In genomic region chrX:30282527-30282926, GRCh38 we compare ENCODE assay signal across 29 cellular contexts. TPM values are rescaled to one million over a fixed set of nuclear protein-coding genes. Genes with fewer than 3 reads are reported as not detected.
DNase-seq lines count a peak whose midpoint lies in the region; ATAC-seq and TF ChIP-seq lines count a peak whose summit lies in the region.
"Had no signal": no experiment of that assay in that cellular context is flagged by ENCODE, and none has a peak within 500 bp of the region (broad histone marks: within the 10 kb centered on the region; RNA-seq: fewer than 3 reads in every experiment).

No MANE protein-coding gene starts in this region.

- BruUV-seq in PC-9 (replicated peaks; lab: Mats Ljungman, UMichigan), result no TSS peak

- intact Hi-C loops in PC-9 (cut with micrococcal nuclease; ENCODE audit: unreplicated experiment), result no loop called here
- intact Hi-C loops in cardiac septum (cut with DNase I), result no loop called here

- H3K36me3 ChIP-seq in PC-9 (ENCODE audit: low read depth), result peaks cover 5% of the 10 kb centered on the region; the same call in 1 of the 2 replicates
- H3K36me3 ChIP-seq in mesodermal cell (ENCODE audit: control insufficient read depth, insufficient read depth, low read length), result no peaks in the 10 kb centered on the region
- H3K36me3 ChIP-seq: BLaER1 treated with 17β-estradiol and CSF1 and Interleukin-3, amounts not matched to agents 10 nM and 100 nM; SJCRH30; suprapubic skin had no signal

- peaks cover 28% of the 10 kb centered on the region for H3K4me1 ChIP-seq in PC-9 (replicated peaks; ENCODE audit: insufficient read depth)
- peaks cover 9% of the 10 kb centered on the region for H3K4me1 ChIP-seq in mesodermal cell (ENCODE audit: control insufficient read depth, insufficient read depth, low read length, poor library complexity, severe bottlenecking)
- H3K4me1 ChIP-seq: body of pancreas, suprapubic skin had no signal

- no peak overlapping the region for H3K4me3 Mint-ChIP-seq in chondrocyte (ENCODE audit: unreplicated experiment)
- H3K4me3 Mint-ChIP-seq: activated CD4-positive, alpha-beta memory T cell treated with anti-CD3 and anti-CD28 coated beads, Interleukin-2, amount 10 ng/mL, durations not matched to agents 7 days and 5 days; activated naive CD8-positive, alpha-beta T cell treated with anti-CD3 and anti-CD28 coated beads, Interleukin-2, amount 10 ng/mL, durations not matched to agents 7 days and 5 days had no signal

- CTCF ChIA-PET in PC-9 (lab: Charles Lee), result no interaction called here
- CTCF ChIA-PET in GM10248 (lab: Yijun Ruan, JAX), result no interaction called here

- no peaks in the 10 kb centered on the region for H3K27me3 ChIP-seq in PC-9 (ENCODE audit: insufficient read depth, low read depth)
- H3K27me3 ChIP-seq: BLaER1 treated with 17β-estradiol and CSF1 and Interleukin-3, amounts not matched to agents 10 nM and 100 nM; body of pancreas; SJCRH30; suprapubic skin had no signal

- H2AFZ ChIP-seq in PC-9, result no peak overlapping the region

- H3K4me1 Mint-ChIP-seq in chondrocyte (ENCODE audit: low read depth), result peaks cover 21% of the 10 kb centered on the region

- H3K9me2 ChIP-seq in PC-9 (ENCODE audit: insufficient read depth), result no peaks in the 10 kb centered on the region

- ATAC-seq in GM18517 (IDR thresholded peaks at IDR 0.05; ENCODE audit: unreplicated experiment), result no peak
- ATAC-seq: body of pancreas, sciatic nerve had no signal

- H3K4me3 ChIP-seq in PC-9, result no peak overlapping the region
- no peak overlapping the region for H3K4me3 ChIP-seq in mesodermal cell (ENCODE audit: extremely low read depth, insufficient read depth, low read length, poor library complexity, severe bottlenecking)
- H3K4me3 ChIP-seq: BLaER1 treated with 17β-estradiol and CSF1 and Interleukin-3, amounts not matched to agents 10 nM and 100 nM; body of pancreas; SJCRH30; suprapubic skin had no signal

- POLR2A ChIA-PET in PC-9 (lab: Charles Lee; ENCODE audit: unreplicated experiment) (interaction anchor here (0.6 to 0.7 kb wide), 2 partner anchors 22 to 29 kb away, joined by 3 read pairs; no protein-coding TSS in a partner anchor), GM10248 (lab: Yijun Ruan, JAX) (no interaction called here)

- no peaks in the 10 kb centered on the region for H4K20me1 ChIP-seq in PC-9 (ENCODE audit: insufficient read depth)
- H4K20me1 ChIP-seq: BLaER1 treated with 17β-estradiol and CSF1 and Interleukin-3, amounts not matched to agents 10 nM and 100 nM had no signal

- H3K9me3 Mint-ChIP-seq in chondrocyte (ENCODE audit: low read depth), result no peaks in the 10 kb centered on the region
- H3K9me3 Mint-ChIP-seq: activated CD4-positive, alpha-beta memory T cell treated with anti-CD3 and anti-CD28 coated beads, Interleukin-2, amount 10 ng/mL, durations not matched to agents 7 days and 5 days; activated naive CD8-positive, alpha-beta T cell treated with anti-CD3 and anti-CD28 coated beads, Interleukin-2, amount 10 ng/mL, durations not matched to agents 7 days and 5 days had no signal

- H3K27ac Mint-ChIP-seq in chondrocyte (ENCODE audit: unreplicated experiment), result peak overlapping the region; percentile 2
- H3K27ac Mint-ChIP-seq: activated CD4-positive, alpha-beta memory T cell treated with anti-CD3 and anti-CD28 coated beads, Interleukin-2, amount 10 ng/mL, durations not matched to agents 7 days and 5 days; activated naive CD8-positive, alpha-beta T cell treated with anti-CD3 and anti-CD28 coated beads, Interleukin-2, amount 10 ng/mL, durations not matched to agents 7 days and 5 days; progenitor cell of endocrine pancreas had no signal

- TF ChIP-seq CTCF in PC-9 (conservative IDR thresholded peaks at IDR 0.05) (no peak), chondrocyte (IDR thresholded peaks at IDR 0.05) (no peak), GM10248 (IDR thresholded peaks at IDR 0.05; ENCODE audit: control extremely low read depth, extremely low read depth, low read depth, missing control alignments) (no peak)

- no peak overlapping the region for H3K4me2 ChIP-seq in PC-9

- H3K79me2 ChIP-seq in PC-9 (ENCODE audit: low read depth), result no peaks in the 10 kb centered on the region

- peaks cover 17% of the 10 kb centered on the region for H3K9me3 ChIP-seq in PC-9 (ENCODE audit: insufficient read depth, low read depth)
- H3K9me3 ChIP-seq in mesodermal cell (ENCODE audit: control insufficient read depth, low read length), result no peaks in the 10 kb centered on the region
- H3K9me3 ChIP-seq: BLaER1 treated with 17β-estradiol and CSF1 and Interleukin-3, amounts not matched to agents 10 nM and 100 nM; body of pancreas; SJCRH30; suprapubic skin had no signal

- in situ Hi-C loops in Caki2 (cut with HindIII; ENCODE audit: low pct_unique_long_range_greater_than_20kb, low sequenced_read_pairs), result no loop called here

- DNase-seq in Caki2 (ENCODE audit: low read depth) (peak; percentile 61), PC-9 (peak in 1 of 2 experiments; percentile 46), chondrocyte (ENCODE audit: low spot score) (no peak), NOMO-1 treated with DMSO at 0.1 percent for 48 hours (lab: John Stamatoyannopoulos, UW; ENCODE audit: unreplicated experiment) (no peak), cardiac septum (ENCODE audit: low spot score) (no peak), GM10248 (ENCODE audit: extremely low spot score) (no peak)
- DNase-seq: activated CD4-positive, alpha-beta memory T cell treated with anti-CD3 and anti-CD28 coated beads, Interleukin-2, amount 10 ng/mL, durations not matched to agents 7 days and 5 days; activated CD4-positive, CD25-positive, alpha-beta regulatory T cell treated with anti-CD3 and anti-CD28 coated beads, Interleukin-2, amount 50 U/mL, for 72 hours; activated naive CD8-positive, alpha-beta T cell treated with anti-CD3 and anti-CD28 coated beads, Interleukin-2, amount 10 ng/mL, durations not matched to agents 7 days and 5 days; activated T-cell treated with anti-CD3 and anti-CD28 coated beads for 4 hours; body of pancreas; DND-41; foreskin melanocyte; mesendoderm; NCI-H2081; NCI-H2227 treated with DMSO at 0.1 percent for 48 hours; NCI-H69; SJCRH30; stimulated activated CD4-positive, alpha-beta T cell treated with anti-CD3 and anti-CD28 coated beads, Interleukin-15, amount 100 ng/mL, for 24 hours; stimulated activated naive CD4-positive, alpha-beta T cell had no signal

- no peaks in the 10 kb centered on the region for H3K27me3 Mint-ChIP-seq in chondrocyte (ENCODE audit: low read depth)
- H3K27me3 Mint-ChIP-seq: activated CD4-positive, alpha-beta memory T cell treated with anti-CD3 and anti-CD28 coated beads, Interleukin-2, amount 10 ng/mL, durations not matched to agents 7 days and 5 days; activated naive CD8-positive, alpha-beta T cell treated with anti-CD3 and anti-CD28 coated beads, Interleukin-2, amount 10 ng/mL, durations not matched to agents 7 days and 5 days; progenitor cell of endocrine pancreas had no signal

- H3K27ac ChIP-seq in PC-9, result peak overlapping the region; percentile 99
- peak overlapping the region; percentile 98 for H3K27ac ChIP-seq in mesodermal cell (ENCODE audit: low read depth, low read length, severe bottlenecking)
- H3K27ac ChIP-seq: body of pancreas, SJCRH30, suprapubic skin had no signal

- no peaks in the 10 kb centered on the region for H3K36me3 Mint-ChIP-seq in chondrocyte (ENCODE audit: low read depth)
- H3K36me3 Mint-ChIP-seq: activated naive CD8-positive, alpha-beta T cell treated with anti-CD3 and anti-CD28 coated beads, Interleukin-2, amount 10 ng/mL, durations not matched to agents 7 days and 5 days had no signal

- H3F3A ChIP-seq in PC-9 (ENCODE audit: insufficient read depth, low read depth), result peaks cover 15% of the 10 kb centered on the region

RNA-seq across cellular contexts. Expression of gene NR0B1, which starts 26.7 kb away (rescaled TPM):
- 181 and 189 TPM in 2 replicates for total RNA-seq in Caki2 (2014; rRNA removed; shearing (Covaris generic); ENCODE audit: low replicate concordance)
- 66.6 and 67.1 TPM in 2 replicates for total RNA-seq in PC-9 (2021)
- not detected in 3 replicates for total RNA-seq in chondrocyte
- 1.5 TPM for polyA plus RNA-seq in mesodermal cell (2013, experiment 1 of 2)
- 1.7 TPM for polyA plus RNA-seq in mesodermal cell (2013, experiment 2 of 2)
- not detected for total RNA-seq in cardiac septum
- total RNA-seq: activated CD4-positive, alpha-beta memory T cell treated with anti-CD3 and anti-CD28 coated beads, Interleukin-2, amount 10 ng/mL, durations not matched to agents 7 days and 5 days; activated naive CD8-positive, alpha-beta T cell treated with anti-CD3 and anti-CD28 coated beads, Interleukin-2, amount 10 ng/mL, durations not matched to agents 7 days and 5 days; SJCRH30; suprapubic skin; T-helper 1 cell treated with Interleukin-12 subunit alpha and Interleukin-12 subunit beta and Interleukin-4 antibody, amounts not matched to agents 30 ng/mL and 1 ng/mL, for 36 hours; ureter had no signal

RNA-seq across cellular contexts. Expression of gene MAGEB1, which starts 35.6 kb away (rescaled TPM):
- not detected in 2 replicates for total RNA-seq in Caki2 (2014; rRNA removed; shearing (Covaris generic); ENCODE audit: low replicate concordance)
- total RNA-seq in PC-9 (2021) (not detected in 2 replicates), chondrocyte (not detected in 3 replicates), cardiac septum (not detected)
- not detected for polyA plus RNA-seq in mesodermal cell (2013, experiment 1 of 2)
- polyA plus RNA-seq in mesodermal cell (2013, experiment 2 of 2), result not detected
- total RNA-seq: activated CD4-positive, alpha-beta memory T cell treated with anti-CD3 and anti-CD28 coated beads, Interleukin-2, amount 10 ng/mL, durations not matched to agents 7 days and 5 days; activated naive CD8-positive, alpha-beta T cell treated with anti-CD3 and anti-CD28 coated beads, Interleukin-2, amount 10 ng/mL, durations not matched to agents 7 days and 5 days; body of pancreas; progenitor cell of endocrine pancreas; sciatic nerve; suprapubic skin; T-helper 1 cell treated with Interleukin-12 subunit alpha and Interleukin-12 subunit beta and Interleukin-4 antibody, amounts not matched to agents 30 ng/mL and 1 ng/mL, for 36 hours; ureter had no signal
- polyA plus RNA-seq: AG04450 had no signal

RNA-seq across cellular contexts. Expression of gene MAGEB4, which starts 40.7 kb away (rescaled TPM):
- not detected in 2 replicates for total RNA-seq in Caki2 (2014; rRNA removed; shearing (Covaris generic); ENCODE audit: low replicate concordance)
- total RNA-seq in PC-9 (2021), result not detected in 2 replicates
- not detected in 3 replicates for total RNA-seq in chondrocyte
- polyA plus RNA-seq in mesodermal cell (2013, experiment 1 of 2), result not detected
- not detected for polyA plus RNA-seq in mesodermal cell (2013, experiment 2 of 2)
- total RNA-seq in cardiac septum, result not detected
- total RNA-seq: activated CD4-positive, alpha-beta memory T cell treated with anti-CD3 and anti-CD28 coated beads, Interleukin-2, amount 10 ng/mL, durations not matched to agents 7 days and 5 days; activated naive CD8-positive, alpha-beta T cell treated with anti-CD3 and anti-CD28 coated beads, Interleukin-2, amount 10 ng/mL, durations not matched to agents 7 days and 5 days; body of pancreas; progenitor cell of endocrine pancreas; sciatic nerve; SJCRH30; suprapubic skin; T-helper 1 cell treated with Interleukin-12 subunit alpha and Interleukin-12 subunit beta and Interleukin-4 antibody, amounts not matched to agents 30 ng/mL and 1 ng/mL, for 36 hours; ureter had no signal
- polyA plus RNA-seq: AG04450 had no signal

RNA-seq across cellular contexts. Expression of gene MAGEB3, which starts 52.1 kb away (rescaled TPM):
- not detected in 2 replicates for total RNA-seq in Caki2 (2014; rRNA removed; shearing (Covaris generic); ENCODE audit: low replicate concordance)
- total RNA-seq in PC-9 (2021) (not detected in 2 replicates), chondrocyte (not detected in 3 replicates), cardiac septum (not detected)
- 0.29 TPM for polyA plus RNA-seq in mesodermal cell (2013, experiment 1 of 2)
- 0.20 TPM for polyA plus RNA-seq in mesodermal cell (2013, experiment 2 of 2)
- total RNA-seq: activated CD4-positive, alpha-beta memory T cell treated with anti-CD3 and anti-CD28 coated beads, Interleukin-2, amount 10 ng/mL, durations not matched to agents 7 days and 5 days; activated naive CD8-positive, alpha-beta T cell treated with anti-CD3 and anti-CD28 coated beads, Interleukin-2, amount 10 ng/mL, durations not matched to agents 7 days and 5 days; body of pancreas; sciatic nerve; SJCRH30; suprapubic skin; T-helper 1 cell treated with Interleukin-12 subunit alpha and Interleukin-12 subunit beta and Interleukin-4 antibody, amounts not matched to agents 30 ng/mL and 1 ng/mL, for 36 hours; ureter had no signal
- polyA plus RNA-seq: AG04450 had no signal

Comparison
In these comparisons a context has a peak if more than half of its experiments do, and no peak if none do; other contexts are left out.
1. RNA of gene NR0B1, which starts 26.7 kb away (total RNA-seq): 181 to 189 TPM in Caki2 and 66.6 to 67.1 TPM in PC-9; not detected in chondrocyte and not detected in cardiac septum (single experiment); every median in the first group is over 10 times any median in the second.